In genomic region chr1:119621714-119622113, GRCh38 we compare ENCODE assay signal across 24 cellular contexts.
"Had no signal": no experiment of that assay in that cellular context is flagged by ENCODE, and none has a peak within 500 bp of the region (broad histone marks: within the 10 kb centered on the region; RNA-seq: fewer than 3 reads in every experiment).

No MANE protein-coding gene starts in this region.

- H3K27ac ChIP-seq: hepatocyte, left lung, lower lobe of right lung, ovary, right atrium auricular region, right lobe of liver, suprapubic skin, thoracic aorta, tibial artery, uterus had no signal

- H3K4me1 ChIP-seq: right lobe of liver, uterus had no signal

- H3K9me3 ChIP-seq: left lung, lower lobe of right lung, ovary, right atrium auricular region, right lobe of liver, suprapubic skin, thoracic aorta, tibial artery, uterus had no signal

- H3K4me3 Mint-ChIP-seq: naive B cell; natural killer cell; stimulated activated effector memory CD8-positive, alpha-beta T cell treated with anti-CD3 and anti-CD28 coated beads, Interleukin-12 subunit alpha, Interleukin-12 subunit beta, amount 100 ng/mL, for 72 hours; stimulated activated naive CD8-positive, alpha-beta T cell treated with anti-CD3 and anti-CD28 coated beads, Interleukin-15, Interleukin-2, amounts not matched to agents 100 ng/mL and 50 ng/mL, for 24 hours; type B pancreatic cell had no signal

- ATAC-seq: left lung; natural killer cell; stimulated activated effector memory CD8-positive, alpha-beta T cell treated with anti-CD3 and anti-CD28 coated beads, Interleukin-12 subunit alpha, Interleukin-12 subunit beta, amount 100 ng/mL, for 72 hours had no signal

- H3K9me3 Mint-ChIP-seq: natural killer cell; stimulated activated effector memory CD8-positive, alpha-beta T cell treated with anti-CD3 and anti-CD28 coated beads, Interleukin-12 subunit alpha, Interleukin-12 subunit beta, amount 100 ng/mL, for 72 hours; stimulated activated naive CD8-positive, alpha-beta T cell treated with anti-CD3 and anti-CD28 coated beads, Interleukin-15, Interleukin-2, amounts not matched to agents 100 ng/mL and 50 ng/mL, for 24 hours; type B pancreatic cell had no signal

- H3K27me3 ChIP-seq: hepatocyte, left lung, ovary, right atrium auricular region, right lobe of liver, suprapubic skin, tibial artery, uterus had no signal

- H2AFZ ChIP-seq: hepatocyte had no signal

- H3K4me1 Mint-ChIP-seq: naive B cell; natural killer cell; stimulated activated effector memory CD8-positive, alpha-beta T cell treated with anti-CD3 and anti-CD28 coated beads, Interleukin-12 subunit alpha, Interleukin-12 subunit beta, amount 100 ng/mL, for 72 hours had no signal

- DNase-seq: islet precursor cell; left lung; lower lobe of right lung; mammary epithelial cell; mesenchymal stem cell; naive B cell; natural killer cell; ovary; right lobe of liver; stimulated activated CD4-positive, alpha-beta T cell treated with anti-CD3 and anti-CD28 coated beads, Interleukin-12 subunit alpha, Interleukin-12 subunit beta, amount 100 ng/mL, for 4 hours; stimulated activated CD4-positive, alpha-beta T cell treated with anti-CD3 and anti-CD28 coated beads, Interleukin-15, amount 100 ng/mL, for 24 hours; stimulated activated CD4-positive, alpha-beta T cell treated with anti-CD3 and anti-CD28 coated beads, Interleukin-2, amount 100 ng/mL, for 24 hours; stimulated activated CD4-positive, alpha-beta T cell treated with anti-CD3 and anti-CD28 coated beads, Interleukin-4, amount 100 ng/mL, for 1 hour; stimulated activated naive CD4-positive, alpha-beta T cell; tibial artery; uterus had no signal

- H3K4me3 ChIP-seq: hepatocyte, left lung, lower lobe of right lung, ovary, right atrium auricular region, right lobe of liver, suprapubic skin, thoracic aorta, tibial artery, uterus had no signal

- H3K27ac Mint-ChIP-seq: naive B cell; natural killer cell; progenitor cell of endocrine pancreas; stimulated activated effector memory CD8-positive, alpha-beta T cell treated with anti-CD3 and anti-CD28 coated beads, Interleukin-12 subunit alpha, Interleukin-12 subunit beta, amount 100 ng/mL, for 72 hours; stimulated activated naive CD8-positive, alpha-beta T cell treated with anti-CD3 and anti-CD28 coated beads, Interleukin-15, Interleukin-2, amounts not matched to agents 100 ng/mL and 50 ng/mL, for 24 hours; type B pancreatic cell had no signal

- H3K4me2 ChIP-seq: hepatocyte had no signal

- H3K36me3 Mint-ChIP-seq: naive B cell; natural killer cell; stimulated activated effector memory CD8-positive, alpha-beta T cell treated with anti-CD3 and anti-CD28 coated beads, Interleukin-12 subunit alpha, Interleukin-12 subunit beta, amount 100 ng/mL, for 72 hours had no signal

- H3K27me3 Mint-ChIP-seq: progenitor cell of endocrine pancreas, type B pancreatic cell had no signal

- H3K36me3 ChIP-seq: ovary, uterus had no signal
